8 cellular contexts compared by ENCODE assay signal in genomic region chr19:14337510-14337909, GRCh38. TPM values are rescaled to one million over a fixed set of nuclear protein-coding genes. Genes with fewer than 3 reads are reported as not detected.
DNase-seq lines count a peak whose midpoint lies in the region; ATAC-seq and TF ChIP-seq lines count a peak whose summit lies in the region.

No MANE protein-coding gene starts in this region.

- no peak overlapping the region for H3K4me3 ChIP-seq in NB4 (ENCODE audit: low read depth, low read length)

- no peak overlapping the region for H3K4me3 Mint-ChIP-seq in activated CD4-positive, alpha-beta memory T cell treated with anti-CD3 and anti-CD28 coated beads for 36 hours
- H3K4me3 Mint-ChIP-seq in memory B cell = no peak overlapping the region

- ATAC-seq in memory B cell (ENCODE audit: low read depth) (peak; percentile 80), GM19324 (IDR thresholded peaks at IDR 0.05; ENCODE audit: low FRiP score, unreplicated experiment) (no peak), GM18861 (IDR thresholded peaks at IDR 0.05; ENCODE audit: unreplicated experiment) (no peak), HG02885 (IDR thresholded peaks at IDR 0.05; ENCODE audit: poor library complexity, unreplicated experiment) (no peak)

- no peak for TF ChIP-seq POLR2A in NB4 (IDR thresholded peaks at IDR 0.05; ENCODE audit: extremely low read depth, insufficient read length)

- no peaks in the 10 kb centered on the region for H3K27me3 Mint-ChIP-seq in activated CD4-positive, alpha-beta memory T cell treated with anti-CD3 and anti-CD28 coated beads for 36 hours
- no peaks in the 10 kb centered on the region for H3K27me3 Mint-ChIP-seq in memory B cell

- TF ChIP-seq CTCF in NB4 (IDR thresholded peaks at IDR 0.05; ENCODE audit: low read depth, low read length) = no peak

- DNase-seq in EH (ENCODE audit: low read depth) (peak; percentile 31), NB4 (ENCODE audit: low read depth) (peak; percentile 39), memory B cell (ENCODE audit: low spot score in 2 of 2) (peak; percentile 29 to 50), NCI-H526 treated with DMSO at 0.1 percent for 48 hours (lab: John Stamatoyannopoulos, UW) (no peak)
- peak; percentile 58 for DNase-seq in activated CD4-positive, alpha-beta memory T cell treated with anti-CD3 and anti-CD28 coated beads for 36 hours

- H3K36me3 Mint-ChIP-seq in activated CD4-positive, alpha-beta memory T cell treated with anti-CD3 and anti-CD28 coated beads for 36 hours = no peaks in the 10 kb centered on the region
- H3K36me3 Mint-ChIP-seq in memory B cell = peaks cover 4% of the 10 kb centered on the region

- CTCF ChIA-PET in activated CD4-positive, alpha-beta memory T cell treated with anti-CD3 and anti-CD28 coated beads for 36 hours (lab: Charles Lee) = interaction anchor here (1.4 to 4.3 kb wide), 3 partner anchors 11 to 201 kb away, joined by 6 to 50 read pairs (median 16); partner anchors contain the start of gene ASF1B

- intact Hi-C loops in activated CD4-positive, alpha-beta memory T cell treated with anti-CD3 and anti-CD28 coated beads for 36 hours (cut with micrococcal nuclease) = loop anchor here (10.0 kb wide), 1 partner anchor 53 kb away; no protein-coding TSS in a partner anchor

- peaks cover 9% of the 10 kb centered on the region for H3K4me1 Mint-ChIP-seq in activated CD4-positive, alpha-beta memory T cell treated with anti-CD3 and anti-CD28 coated beads for 36 hours (ENCODE audit: low read depth)
- peaks cover 2% of the 10 kb centered on the region for H3K4me1 Mint-ChIP-seq in memory B cell

- peaks cover 2% of the 10 kb centered on the region for H3K9me3 Mint-ChIP-seq in activated CD4-positive, alpha-beta memory T cell treated with anti-CD3 and anti-CD28 coated beads for 36 hours
- H3K9me3 Mint-ChIP-seq in memory B cell = peaks cover 2% of the 10 kb centered on the region

- POLR2A ChIA-PET in activated CD4-positive, alpha-beta memory T cell treated with anti-CD3 and anti-CD28 coated beads for 36 hours (lab: Charles Lee) = no interaction called here

- no peak overlapping the region for H3K27ac Mint-ChIP-seq in activated CD4-positive, alpha-beta memory T cell treated with anti-CD3 and anti-CD28 coated beads for 36 hours
- H3K27ac Mint-ChIP-seq in memory B cell = no peak overlapping the region

RNA-seq across cellular contexts. Expression of gene ADGRE5, which starts 43.7 kb away (rescaled TPM):
- 100 to 1,000 TPM; 202 to 206 TPM for total RNA-seq in activated CD4-positive, alpha-beta memory T cell treated with anti-CD3 and anti-CD28 coated beads for 36 hours
